Comparison of ENCODE assay signal across 8 cellular contexts in genomic region chr21:37072239-37072987, GRCh38. TPM values are rescaled to one million over a fixed set of nuclear protein-coding genes. Genes with fewer than 3 reads are reported as not detected.
DNase-seq lines count a peak whose midpoint lies in the region; ATAC-seq and TF ChIP-seq lines count a peak whose summit lies in the region.

No MANE protein-coding gene starts in this region.

- WGBS in mammary epithelial cell (ENCODE audit: low coverage, missing lambda C conversion rate), result 2% methylated on average over 28 of the region's 54 CpGs

- H3K36me3 ChIP-seq in GM23338 (ENCODE audit: insufficient read depth) (no peaks in the 10 kb centered on the region), KOPT-K1 (ENCODE audit: insufficient read depth, low read length) (peaks cover 27% of the 10 kb centered on the region), mammary epithelial cell (ENCODE audit: insufficient read depth, low read length) (no peaks in the 10 kb centered on the region), skeletal muscle tissue (ENCODE audit: control insufficient read depth in 3 of 3, insufficient read depth in 3 of 3, low read length in 3 of 3) (peaks cover 6 to 21% (median 8%) of the 10 kb centered on the region in 3 donors)

- H3K9me3 ChIP-seq in KOPT-K1 (ENCODE audit: insufficient read depth, low read length, poor library complexity, severe bottlenecking) (no peaks in the 10 kb centered on the region), mammary epithelial cell (replicated peaks; ENCODE audit: insufficient read depth, low read length) (no peaks in the 10 kb centered on the region), skeletal muscle tissue (ENCODE audit: control insufficient read depth in 3 of 3, low read length in 3 of 3) (peaks cover 0 to 2% (median 0%) of the 10 kb centered on the region in 3 donors)

- DNase-seq in GM03348 (ENCODE audit: low spot score), result peak; percentile 84
- peak; percentile 67 for DNase-seq in GM23338 (ENCODE audit: low spot score)
- peak; percentile 51 for DNase-seq in SKM-1 treated with dmso at 0.1 percent for 144 hours (lab: John Stamatoyannopoulos, UW; ENCODE audit: unreplicated experiment)
- peak; percentile 71 for DNase-seq in mammary epithelial cell
- DNase-seq in iPS-NIHi7 (ENCODE audit: extremely low spot score), result peak; percentile 61
- no peak for DNase-seq in NK-92 (lab: John Stamatoyannopoulos, UW; ENCODE audit: unreplicated experiment)

- H3K4me2 ChIP-seq in GM23338 (peak overlapping the region; percentile 78), mammary epithelial cell (ENCODE audit: insufficient read depth, low read depth, low read length) (peak overlapping the region; percentile 89)

- no peaks in the 10 kb centered on the region for H3F3A ChIP-seq in GM23338 (replicated peaks; ENCODE audit: low read depth)

- H3K4me3 Mint-ChIP-seq in GM23338, result peak overlapping the region; percentile 68

- H4K20me1 ChIP-seq in GM23338 (replicated peaks; ENCODE audit: insufficient read depth) (peaks cover 4% of the 10 kb centered on the region), mammary epithelial cell (ENCODE audit: insufficient read depth, low read length) (no peaks in the 10 kb centered on the region)

- H3K4me3 ChIP-seq in GM23338, result peak overlapping the region; percentile 72
- H3K4me3 ChIP-seq in mammary epithelial cell (replicated peaks in 1 of 3; ENCODE audit: insufficient read depth in 1 of 3, low read depth in 2 of 3, low read length in 3 of 3), result peak overlapping the region; percentile 54 to 85 (median 63)
- H3K4me3 ChIP-seq in skeletal muscle tissue (ENCODE audit: low read length in 3 of 3), result peak overlapping the region; percentile 83 to 99 (median 89)

- H3K9me2 ChIP-seq in GM23338 (ENCODE audit: insufficient read depth), result no peaks in the 10 kb centered on the region

- peaks cover 3% of the 10 kb centered on the region; the same call in 1 of the 3 replicates for H3K9me3 Mint-ChIP-seq in GM23338

- no peak overlapping the region for H3K27ac Mint-ChIP-seq in GM23338

- ATAC-seq in GM23338, result peak; percentile 73

- H3K27me3 Mint-ChIP-seq in GM23338 (ENCODE audit: insufficient read depth, low read depth, poor library complexity), result peaks cover 31% of the 10 kb centered on the region

- peaks cover 20% of the 10 kb centered on the region for H3K4me1 Mint-ChIP-seq in GM23338

- TSS peak; percentile 34 for BruUV-seq in mammary epithelial cell (replicated peaks; lab: Mats Ljungman, UMichigan)

- CTCF ChIA-PET in mammary epithelial cell (lab: Charles Lee; ENCODE audit: low non-redundant PET), result no interaction called here

- no peak overlapping the region for H3K27ac ChIP-seq in GM23338 (ENCODE audit: low read depth)
- H3K27ac ChIP-seq in KOPT-K1 (ENCODE audit: low read depth, low read length, poor library complexity, severe bottlenecking), result peak overlapping the region; percentile 87
- H3K27ac ChIP-seq in mammary epithelial cell (ENCODE audit: insufficient read depth, low read depth, low read length), result peak overlapping the region; percentile 77
- peak overlapping the region; percentile 97 for H3K27ac ChIP-seq in skeletal muscle tissue (ENCODE audit: low read depth, low read length)

- H3K4me1 ChIP-seq in GM23338 (ENCODE audit: insufficient read depth), result peaks cover 5% of the 10 kb centered on the region; the same call in 1 of the 2 replicates
- peaks cover 14% of the 10 kb centered on the region for H3K4me1 ChIP-seq in mammary epithelial cell (ENCODE audit: insufficient read depth, low read length)
- H3K4me1 ChIP-seq in skeletal muscle tissue (ENCODE audit: control insufficient read depth in 3 of 3, insufficient read depth in 3 of 3, low read length in 3 of 3), result peaks cover 14 to 31% (median 18%) of the 10 kb centered on the region in 3 donors

- TF ChIP-seq CTCF in GM23338 (conservative IDR thresholded peaks at IDR 0.05; ENCODE audit: low read depth in 2 of 2) (no peak), mammary epithelial cell (conservative IDR thresholded peaks at IDR 0.05 in 1 of 2, IDR thresholded peaks at IDR 0.05 in 1 of 2; ENCODE audit: extremely low read depth in 1 of 2, insufficient read depth in 1 of 2, low read depth in 1 of 2, low read length in 2 of 2) (no peak)

- in situ Hi-C loops in mammary epithelial cell (cut with MboI; ENCODE audit: low sequenced_read_pairs in 2 of 2), result no loop called here

- peaks cover 12% of the 10 kb centered on the region for H3K36me3 Mint-ChIP-seq in GM23338 (ENCODE audit: low read depth)

- intact Hi-C loops in mammary epithelial cell (cut with micrococcal nuclease), result loop anchor here (5.0 kb wide), 1 partner anchor 80 kb away; no protein-coding TSS in a partner anchor

- H3K27me3 ChIP-seq in GM23338 (ENCODE audit: insufficient read depth) (peaks cover 44% of the 10 kb centered on the region), mammary epithelial cell (ENCODE audit: insufficient read depth, low read length) (no peaks in the 10 kb centered on the region), skeletal muscle tissue (ENCODE audit: control insufficient read depth in 3 of 3, insufficient read depth in 3 of 3, low read length in 3 of 3) (no peaks in the 10 kb centered on the region)

- H3K79me2 ChIP-seq in GM23338 (replicated peaks; ENCODE audit: insufficient read depth), result peaks cover 16% of the 10 kb centered on the region
- peaks cover 65% of the 10 kb centered on the region for H3K79me2 ChIP-seq in mammary epithelial cell (ENCODE audit: insufficient read depth, low read length)

- peak overlapping the region; percentile 94 for H3K9ac ChIP-seq in mammary epithelial cell (ENCODE audit: insufficient read depth, low read length)
- H3K9ac ChIP-seq in skeletal muscle tissue (ENCODE audit: low read depth in 1 of 3, low read length in 3 of 3), result peak overlapping the region; percentile 87 to 94 (median 93)

- dilution Hi-C loops in mammary epithelial cell (cut with HindIII; ENCODE audit: low sequenced_read_pairs), result no loop called here

- H2AFZ ChIP-seq in GM23338 (peak overlapping the region; percentile 90), mammary epithelial cell (ENCODE audit: low read depth, low read length) (peak overlapping the region; percentile 83)

TF ChIP-seq in GM23338, 12 proteins besides CTCF, POLR2A, EP300 and RAD21 (continues in another document):
- TF ChIP-seq NANOG (IDR thresholded peaks at IDR 0.05; ENCODE audit: borderline replicate concordance) (no peak), EZH2 (IDR thresholded peaks at IDR 0.05; ENCODE audit: low read depth, unreplicated experiment) (no peak), ETS1 (IDR thresholded peaks at IDR 0.05) (no peak), CREB1 (CRISPR knock-in tag; IDR thresholded peaks at IDR 0.05; ENCODE audit: low read depth) (no peak), POLR2AphosphoS5 (IDR thresholded peaks at IDR 0.05; ENCODE audit: low read depth) (no peak; the same call in 1 of the 2 replicates), ZNF331 (CRISPR knock-in tag; IDR thresholded peaks at IDR 0.05; ENCODE audit: low read depth) (no peak)

RNA-seq across cellular contexts. Expression of gene PIGP, which starts 0.5 kb away (rescaled TPM):
- 4.9 and 5.2 TPM in 2 replicates for total RNA-seq in GM23338 (2014; rRNA removed; shearing (Covaris generic))
- polyA plus RNA-seq in GM23338 (2016; fragmentation: Nextera tagmentation; extraction: Ambion mirVana) (19.6 and 22.7 TPM in 2 replicates), mammary epithelial cell (20.4 TPM)
- total RNA-seq in mammary epithelial cell (10 to 100 TPM in 1 of 2 donors, 1 to 10 TPM in 1; 5.7 to 19.1 TPM), skeletal muscle tissue (11.5 TPM)
- polyA minus RNA-seq in mammary epithelial cell, result not detected

RNA-seq across cellular contexts. Expression of gene TTC3, which starts 0.6 kb away (rescaled TPM):
- total RNA-seq in GM23338 (2014; rRNA removed; shearing (Covaris generic)), result 26.8 and 48.6 TPM in 2 replicates
- polyA plus RNA-seq in GM23338 (2016; fragmentation: Nextera tagmentation; extraction: Ambion mirVana) (20.2 and 28.9 TPM in 2 replicates), mammary epithelial cell (47.6 TPM)
- total RNA-seq in mammary epithelial cell (100 to 1,000 TPM in 1 of 2 donors, 10 to 100 TPM in 1; 86.7 to 161 TPM), skeletal muscle tissue (262 TPM)
- polyA minus RNA-seq in mammary epithelial cell, result 74.4 TPM
